ENCODE assay signal across 19 cellular contexts in the genomic region with DNA sequence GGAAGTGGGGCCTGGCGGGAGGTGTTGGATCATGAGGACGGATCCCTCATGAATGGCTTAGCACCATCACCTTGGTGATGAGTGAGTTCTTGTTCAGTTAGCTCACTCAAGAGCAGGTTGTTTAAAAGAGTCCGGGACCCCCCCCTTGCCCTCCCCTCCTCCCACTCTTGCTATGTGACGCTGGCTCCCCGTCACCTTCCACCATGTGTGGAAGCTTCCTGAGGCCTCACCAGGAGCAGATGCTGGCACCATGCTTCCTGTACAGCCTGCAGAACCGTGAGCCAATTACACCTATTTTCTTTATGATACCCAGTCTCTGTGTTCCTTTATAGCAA.
"Had no signal": no experiment of that assay in that cellular context is flagged by ENCODE, and none has a peak within 500 bp of the region (broad histone marks: within the 10 kb centered on the region; RNA-seq: fewer than 3 reads in every experiment).

No MANE protein-coding gene starts in this region.

- H3K4me3 Mint-ChIP-seq: activated naive CD4-positive, alpha-beta T cell treated with anti-CD3 and anti-CD28 coated beads for 36 hours; stimulated activated naive B cell treated with anti-CD40 and anti-IgM and Interleukin-4, amounts not matched to agents 10 μg/mL and 1 μg/mL and 100 μg/mL, for 72 hours had no signal

- H3K27me3 Mint-ChIP-seq: stimulated activated naive B cell treated with anti-CD40 and anti-IgM and Interleukin-4, amounts not matched to agents 10 μg/mL and 1 μg/mL and 100 μg/mL, for 72 hours had no signal

- H3K36me3 Mint-ChIP-seq: stimulated activated naive B cell treated with anti-CD40 and anti-IgM and Interleukin-4, amounts not matched to agents 10 μg/mL and 1 μg/mL and 100 μg/mL, for 72 hours had no signal

- H3K27ac ChIP-seq: ascending aorta, breast epithelium, tibial artery, uterus had no signal

- ATAC-seq: activated CD4-positive, CD25-positive, alpha-beta regulatory T cell treated with anti-CD3 and anti-CD28 coated beads, Interleukin-2, amount 50 U/mL, for 24 hours; left lobe of liver; stimulated activated naive B cell treated with anti-CD40 and anti-IgM and Interleukin-4, amounts not matched to agents 10 μg/mL and 1 μg/mL and 100 μg/mL, for 72 hours had no signal

- H3K9me3 Mint-ChIP-seq: activated naive CD4-positive, alpha-beta T cell treated with anti-CD3 and anti-CD28 coated beads for 36 hours; stimulated activated naive B cell treated with anti-CD40 and anti-IgM and Interleukin-4, amounts not matched to agents 10 μg/mL and 1 μg/mL and 100 μg/mL, for 72 hours had no signal

- H3K27ac Mint-ChIP-seq: activated naive CD4-positive, alpha-beta T cell treated with anti-CD3 and anti-CD28 coated beads for 36 hours; stimulated activated naive B cell treated with anti-CD40 and anti-IgM and Interleukin-4, amounts not matched to agents 10 μg/mL and 1 μg/mL and 100 μg/mL, for 72 hours had no signal

- H3K27me3 ChIP-seq: ascending aorta, uterus had no signal

- H3K9me3 ChIP-seq: ascending aorta, breast epithelium, SK-N-SH, tibial artery, uterus had no signal

- DNase-seq: activated naive CD4-positive, alpha-beta T cell treated with anti-CD3 and anti-CD28 coated beads for 36 hours; cerebellar nuclear complex; cortex of kidney; erythroblast; foreskin melanocyte; glutamatergic neuron; nucleus accumbens; retina; stimulated activated naive B cell treated with anti-CD40 and anti-IgM and Interleukin-4, amounts not matched to agents 10 μg/mL and 1 μg/mL and 100 μg/mL, for 72 hours; substantia nigra; T-helper 1 cell; T1000 had no signal

- H3K36me3 ChIP-seq: ascending aorta, breast epithelium, tibial artery, uterus had no signal

- H3K4me3 ChIP-seq: ascending aorta, breast epithelium, tibial artery, uterus had no signal
